5 cellular contexts compared by ENCODE assay signal in genomic region chr19:14434157-14434501, GRCh38. TPM values are rescaled to one million over a fixed set of nuclear protein-coding genes. Genes with fewer than 3 reads are reported as not detected.
DNase-seq lines count a peak whose midpoint lies in the region; TF ChIP-seq lines count a peak whose summit lies in the region.

No MANE protein-coding gene starts in this region.

- peaks cover 0 to 6% (median 0%) of the 10 kb centered on the region in 5 experiments for H3K9me3 Mint-ChIP-seq in brain

- H3K27me3 ChIP-seq in KMS-11 (ENCODE audit: insufficient read depth, low read depth) (no peaks in the 10 kb centered on the region), neural cell (ENCODE audit: insufficient read depth, low read depth, low read length) (no peaks in the 10 kb centered on the region)

- H3K79me2 ChIP-seq in KMS-11 (ENCODE audit: insufficient read depth, low read depth), result no peaks in the 10 kb centered on the region
- peaks cover 8% of the 10 kb centered on the region for H3K79me2 ChIP-seq in neural cell (replicated peaks; ENCODE audit: insufficient read depth, low read length)

- DNase-seq in activated gamma-delta T cell (lab: John Stamatoyannopoulos, UW) (no peak), hepatic stellate cell (ENCODE audit: low spot score) (no peak)

- peak overlapping the region; percentile 17 to 95 (median 85) for H3K27ac Mint-ChIP-seq in brain

- H4K20me1 ChIP-seq in KMS-11 (ENCODE audit: insufficient read depth), result no peaks in the 10 kb centered on the region
- H4K20me1 ChIP-seq in neural cell (ENCODE audit: insufficient read depth), result no peaks in the 10 kb centered on the region

- no peak for TF ChIP-seq RAD21 in neural cell (conservative IDR thresholded peaks at IDR 0.05)

- H3K4me2 ChIP-seq in KMS-11 (peak overlapping the region; percentile 51), neural cell (ENCODE audit: low read length) (peak overlapping the region; percentile 78)

- H3K36me3 ChIP-seq in KMS-11 (ENCODE audit: insufficient read depth) (no peaks in the 10 kb centered on the region), neural cell (ENCODE audit: insufficient read depth, low read length) (no peaks in the 10 kb centered on the region)

- H3K4me1 Mint-ChIP-seq in brain, result peaks cover 24% of the 10 kb centered on the region

- peaks cover 11% of the 10 kb centered on the region for H3K27me3 Mint-ChIP-seq in brain

- H3K9me2 ChIP-seq in neural cell (ENCODE audit: insufficient read depth, low read length), result no peaks in the 10 kb centered on the region

- H3F3A ChIP-seq in neural cell (ENCODE audit: insufficient read depth, low read length, poor library complexity, severe bottlenecking), result no peaks in the 10 kb centered on the region

- H3K27ac ChIP-seq in KMS-11 (no peak overlapping the region), neural cell (ENCODE audit: low read length) (peak overlapping the region; percentile 57)

- TF ChIP-seq CTCF in KMS-11 (conservative IDR thresholded peaks at IDR 0.05; ENCODE audit: low read depth, low read length) (no peak), brain (conservative IDR thresholded peaks at IDR 0.05) (no peak), neural cell (IDR thresholded peaks at IDR 0.05; ENCODE audit: poor library complexity, severe bottlenecking) (no peak)

- H3K36me3 Mint-ChIP-seq in brain, result no peaks in the 10 kb centered on the region

- H3K4me1 ChIP-seq in KMS-11 (ENCODE audit: low read depth, poor library complexity, severe bottlenecking), result no peaks in the 10 kb centered on the region

- no peak for TF ChIP-seq EP300 in neural cell (conservative IDR thresholded peaks at IDR 0.05; ENCODE audit: poor library complexity, severe bottlenecking)

- H3K9me3 ChIP-seq in neural cell (ENCODE audit: low read length), result no peaks in the 10 kb centered on the region

- no peak overlapping the region for H3K9ac ChIP-seq in KMS-11
- peak overlapping the region; percentile 78 for H3K9ac ChIP-seq in neural cell (ENCODE audit: low read length)

- H3K4me3 Mint-ChIP-seq in brain, result peak overlapping the region; percentile 72 to 88 (median 80)

- peak overlapping the region; percentile 59; the same call in 1 of the 2 replicates for H2AFZ ChIP-seq in KMS-11 (ENCODE audit: low read depth)
- peak overlapping the region; percentile 49 for H2AFZ ChIP-seq in neural cell (ENCODE audit: low read depth, low read length)

- no peak overlapping the region for H3K4me3 ChIP-seq in KMS-11 (IDR thresholded peaks at IDR 0.05; ENCODE audit: insufficient read depth, low read depth, low read length)
- peak overlapping the region; percentile 79 for H3K4me3 ChIP-seq in neural cell (ENCODE audit: low read length)

TF ChIP-seq in neural cell, 6 proteins besides CTCF, POLR2A, EP300 and RAD21:
- no peak for TF ChIP-seq REST (IDR thresholded peaks at IDR 0.05; ENCODE audit: borderline replicate concordance)
- no peak for TF ChIP-seq TAF1 (IDR thresholded peaks at IDR 0.05; ENCODE audit: low read depth)
- TF ChIP-seq MXI1 (conservative IDR thresholded peaks at IDR 0.05; ENCODE audit: poor library complexity, severe bottlenecking), result no peak
- TF ChIP-seq POLR2AphosphoS5 (IDR thresholded peaks at IDR 0.05), result no peak
- TF ChIP-seq EZH2 (IDR thresholded peaks at IDR 0.05; ENCODE audit: borderline replicate concordance, insufficient read depth, low read length, poor library complexity, severe bottlenecking), result no peak
- TF ChIP-seq SMC3 (conservative IDR thresholded peaks at IDR 0.05; ENCODE audit: poor library complexity), result no peak

RNA-seq across cellular contexts. Expression of gene PKN1, which starts 1.0 kb away (rescaled TPM):
- polyA plus RNA-seq in brain (ENCODE audit: insufficient read depth, low read depth, low replicate concordance) (287 TPM), neural cell (64.4 and 84.4 TPM in 2 replicates)
- 113 and 127 TPM in 2 replicates for polyA minus RNA-seq in neural cell

RNA-seq across cellular contexts. Expression of gene DDX39A, which starts 15.0 kb away (rescaled TPM):
- polyA plus RNA-seq in brain (ENCODE audit: insufficient read depth, low read depth, low replicate concordance) (202 TPM), neural cell (76.4 and 79.2 TPM in 2 replicates)
- polyA minus RNA-seq in neural cell, result 33.6 and 37.3 TPM in 2 replicates

RNA-seq across cellular contexts. Expression of gene PTGER1, which starts 41.0 kb away (rescaled TPM):
- polyA plus RNA-seq in brain (ENCODE audit: insufficient read depth, low read depth, low replicate concordance) (1.5 TPM), neural cell (not detected in 2 replicates)
- not detected in 2 replicates for polyA minus RNA-seq in neural cell

RNA-seq across cellular contexts. Expression of gene ADGRE5, which starts 52.9 kb away (rescaled TPM):
- polyA plus RNA-seq in brain (ENCODE audit: insufficient read depth, low read depth, low replicate concordance) (8.2 TPM), neural cell (0.51 and 0.96 TPM in 2 replicates)
- polyA minus RNA-seq in neural cell, result 0.23 TPM in 1 of 2 replicates, not detected in the other
